Comparison of ENCODE assay signal across 6 cellular contexts in genomic region chr7:27201231-27202017, GRCh38. TPM values are rescaled to one million over a fixed set of nuclear protein-coding genes. Genes with fewer than 3 reads are reported as not detected.
DNase-seq lines count a peak whose midpoint lies in the region; ATAC-seq and TF ChIP-seq lines count a peak whose summit lies in the region.

No MANE protein-coding gene starts in this region.

- intact Hi-C loops in MCF 10A (cut with micrococcal nuclease) = no loop called here

- peaks cover 2% of the 10 kb centered on the region for H3K36me3 Mint-ChIP-seq in T-helper 2 cell treated with Interferon-gamma antibody and Interleukin-4, amounts not matched to agents 5 μg/mL and 100 μg/mL, for 36 hours (ENCODE audit: low read depth)
- H3K36me3 Mint-ChIP-seq in MCF 10A (ENCODE audit: insufficient read depth, unreplicated experiment) = no peaks in the 10 kb centered on the region
- peaks cover 0 to 5% of the 10 kb centered on the region in 2 donors for H3K36me3 Mint-ChIP-seq in stimulated activated naive B cell treated with anti-CD40 and anti-IgM and Interleukin-4, amounts not matched to agents 10 μg/mL and 1 μg/mL and 100 μg/mL, for 72 hours

- no peak overlapping the region for H3K27ac Mint-ChIP-seq in T-helper 2 cell treated with Interferon-gamma antibody and Interleukin-4, amounts not matched to agents 5 μg/mL and 100 μg/mL, for 36 hours
- no peak overlapping the region for H3K27ac Mint-ChIP-seq in MCF 10A (ENCODE audit: low read depth, unreplicated experiment)
- peak overlapping the region; percentile 9 for H3K27ac Mint-ChIP-seq in stimulated activated naive B cell treated with anti-CD40 and anti-IgM and Interleukin-4, amounts not matched to agents 10 μg/mL and 1 μg/mL and 100 μg/mL, for 72 hours

- ATAC-seq in stimulated activated naive B cell treated with anti-CD40 and anti-IgM and Interleukin-4, amounts not matched to agents 10 μg/mL and 1 μg/mL and 100 μg/mL, for 72 hours (replicated peaks) = peak; percentile 63 to 71
- ATAC-seq in GM21447 (IDR thresholded peaks at IDR 0.05; ENCODE audit: unreplicated experiment) = no peak

- no peak for DNase-seq in T-helper 2 cell treated with Interferon-gamma antibody and Interleukin-4, amounts not matched to agents 5 μg/mL and 100 μg/mL, for 36 hours (ENCODE audit: low spot score)
- DNase-seq in T-helper 2 cell (no peak), MCF 10A (ENCODE audit: unreplicated experiment) (no peak), iPS-NIHi11 (ENCODE audit: low spot score) (no peak)
- DNase-seq in stimulated activated naive B cell treated with anti-CD40 and anti-IgM and Interleukin-4, amounts not matched to agents 10 μg/mL and 1 μg/mL and 100 μg/mL, for 72 hours = no peak

- CTCF ChIA-PET in MCF 10A (lab: Yijun Ruan, JAX) = interaction anchor here (0.6 to 2.0 kb wide), 2 partner anchors 131 to 374 kb away, joined by 3 to 7 read pairs; no protein-coding TSS in a partner anchor

- TF ChIP-seq CTCF in MCF 10A (IDR thresholded peaks at IDR 0.05; ENCODE audit: unreplicated experiment) = no peak

- no peaks in the 10 kb centered on the region for H3K9me3 Mint-ChIP-seq in T-helper 2 cell treated with Interferon-gamma antibody and Interleukin-4, amounts not matched to agents 5 μg/mL and 100 μg/mL, for 36 hours
- no peaks in the 10 kb centered on the region for H3K9me3 Mint-ChIP-seq in MCF 10A (ENCODE audit: unreplicated experiment)
- H3K9me3 Mint-ChIP-seq in stimulated activated naive B cell treated with anti-CD40 and anti-IgM and Interleukin-4, amounts not matched to agents 10 μg/mL and 1 μg/mL and 100 μg/mL, for 72 hours = no peaks in the 10 kb centered on the region

- H3K4me1 Mint-ChIP-seq in T-helper 2 cell treated with Interferon-gamma antibody and Interleukin-4, amounts not matched to agents 5 μg/mL and 100 μg/mL, for 36 hours (ENCODE audit: low read depth) = no peaks in the 10 kb centered on the region
- H3K4me1 Mint-ChIP-seq in MCF 10A (ENCODE audit: insufficient read depth, unreplicated experiment) = no peaks in the 10 kb centered on the region
- peaks cover 42 to 62% of the 10 kb centered on the region in 2 donors for H3K4me1 Mint-ChIP-seq in stimulated activated naive B cell treated with anti-CD40 and anti-IgM and Interleukin-4, amounts not matched to agents 10 μg/mL and 1 μg/mL and 100 μg/mL, for 72 hours

- peaks cover 91% of the 10 kb centered on the region for H3K27me3 Mint-ChIP-seq in T-helper 2 cell treated with Interferon-gamma antibody and Interleukin-4, amounts not matched to agents 5 μg/mL and 100 μg/mL, for 36 hours (ENCODE audit: low read depth)
- H3K27me3 Mint-ChIP-seq in MCF 10A (ENCODE audit: insufficient read depth, unreplicated experiment) = peaks cover 77% of the 10 kb centered on the region
- H3K27me3 Mint-ChIP-seq in stimulated activated naive B cell treated with anti-CD40 and anti-IgM and Interleukin-4, amounts not matched to agents 10 μg/mL and 1 μg/mL and 100 μg/mL, for 72 hours = peaks cover 87 to 89% of the 10 kb centered on the region in 2 donors

- no TSS peak for BruUV-seq in MCF 10A (replicated peaks; lab: Mats Ljungman, UMichigan)

- peak overlapping the region; percentile 29 for H3K4me3 Mint-ChIP-seq in T-helper 2 cell treated with Interferon-gamma antibody and Interleukin-4, amounts not matched to agents 5 μg/mL and 100 μg/mL, for 36 hours
- peak overlapping the region; percentile 51 for H3K4me3 Mint-ChIP-seq in MCF 10A (ENCODE audit: unreplicated experiment)
- H3K4me3 Mint-ChIP-seq in stimulated activated naive B cell treated with anti-CD40 and anti-IgM and Interleukin-4, amounts not matched to agents 10 μg/mL and 1 μg/mL and 100 μg/mL, for 72 hours = peak overlapping the region; percentile 88 to 89

- POLR2A ChIA-PET in MCF 10A (lab: Yijun Ruan, JAX) = no interaction called here

RNA-seq across cellular contexts. Expression of gene HOXA13, which starts 1.5 kb away (rescaled TPM):
- not detected in 2 replicates for total RNA-seq in MCF 10A (2022)

RNA-seq across cellular contexts. Expression of gene HOXA11, which starts 16.4 kb away (rescaled TPM):
- 0.29 and 0.84 TPM in 2 replicates for total RNA-seq in MCF 10A (2022)

RNA-seq across cellular contexts. Expression of gene HOXA10, which starts 27.3 kb away (rescaled TPM):
- 3.9 and 5.6 TPM in 2 replicates for total RNA-seq in MCF 10A (2022)

RNA-seq across cellular contexts. Expression of gene HOXA9, which starts 36.1 kb away (rescaled TPM):
- 6.9 and 7.6 TPM in 2 replicates for total RNA-seq in MCF 10A (2022)

RNA-seq across cellular contexts. Expression of gene EVX1, which starts 41.2 kb away (rescaled TPM):
- total RNA-seq in MCF 10A (2022) = not detected in 2 replicates

Comparison
In these comparisons a context has a peak if more than half of its experiments do, and no peak if none do; other contexts are left out.
1. H3K4me3 Mint-ChIP-seq: peak in every context shown above with its lines; median percentile 88 in stimulated activated naive B cell treated with anti-CD40 and anti-IgM and Interleukin-4, amounts not matched to agents 10 μg/mL and 1 μg/mL and 100 μg/mL, for 72 hours; 51 in MCF 10A; 29 in T-helper 2 cell treated with Interferon-gamma antibody and Interleukin-4, amounts not matched to agents 5 μg/mL and 100 μg/mL, for 36 hours.